Comparison of ENCODE assay signal across 1 cellular context in the genomic region with DNA sequence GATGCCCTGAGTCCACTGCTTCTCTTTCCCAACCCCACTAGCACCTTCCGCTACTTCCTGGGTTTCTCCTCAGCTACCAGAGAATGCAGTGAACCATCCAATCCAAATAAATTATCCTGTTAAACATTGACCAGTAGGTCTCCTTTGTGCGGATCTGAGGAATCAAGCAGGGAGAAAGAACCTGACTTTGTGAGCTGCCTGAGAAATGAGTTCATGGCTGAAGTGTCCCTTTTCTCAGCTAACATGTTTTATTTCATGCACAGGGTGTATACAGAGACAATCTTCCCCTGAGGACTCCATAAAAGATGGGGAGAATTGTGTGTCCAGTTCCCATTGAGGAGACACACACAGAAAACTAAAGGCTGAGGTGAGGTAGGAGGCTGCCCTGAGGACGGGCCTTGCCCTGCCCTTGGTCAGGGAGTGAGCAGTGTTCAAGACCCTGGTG.
TF ChIP-seq lines count a peak whose summit lies in the region.

No MANE protein-coding gene starts in this region.

TF ChIP-seq in K562, 482 proteins besides CTCF, POLR2A, EP300 and RAD21 (continued from another document):
- TF ChIP-seq, protein P1, sequence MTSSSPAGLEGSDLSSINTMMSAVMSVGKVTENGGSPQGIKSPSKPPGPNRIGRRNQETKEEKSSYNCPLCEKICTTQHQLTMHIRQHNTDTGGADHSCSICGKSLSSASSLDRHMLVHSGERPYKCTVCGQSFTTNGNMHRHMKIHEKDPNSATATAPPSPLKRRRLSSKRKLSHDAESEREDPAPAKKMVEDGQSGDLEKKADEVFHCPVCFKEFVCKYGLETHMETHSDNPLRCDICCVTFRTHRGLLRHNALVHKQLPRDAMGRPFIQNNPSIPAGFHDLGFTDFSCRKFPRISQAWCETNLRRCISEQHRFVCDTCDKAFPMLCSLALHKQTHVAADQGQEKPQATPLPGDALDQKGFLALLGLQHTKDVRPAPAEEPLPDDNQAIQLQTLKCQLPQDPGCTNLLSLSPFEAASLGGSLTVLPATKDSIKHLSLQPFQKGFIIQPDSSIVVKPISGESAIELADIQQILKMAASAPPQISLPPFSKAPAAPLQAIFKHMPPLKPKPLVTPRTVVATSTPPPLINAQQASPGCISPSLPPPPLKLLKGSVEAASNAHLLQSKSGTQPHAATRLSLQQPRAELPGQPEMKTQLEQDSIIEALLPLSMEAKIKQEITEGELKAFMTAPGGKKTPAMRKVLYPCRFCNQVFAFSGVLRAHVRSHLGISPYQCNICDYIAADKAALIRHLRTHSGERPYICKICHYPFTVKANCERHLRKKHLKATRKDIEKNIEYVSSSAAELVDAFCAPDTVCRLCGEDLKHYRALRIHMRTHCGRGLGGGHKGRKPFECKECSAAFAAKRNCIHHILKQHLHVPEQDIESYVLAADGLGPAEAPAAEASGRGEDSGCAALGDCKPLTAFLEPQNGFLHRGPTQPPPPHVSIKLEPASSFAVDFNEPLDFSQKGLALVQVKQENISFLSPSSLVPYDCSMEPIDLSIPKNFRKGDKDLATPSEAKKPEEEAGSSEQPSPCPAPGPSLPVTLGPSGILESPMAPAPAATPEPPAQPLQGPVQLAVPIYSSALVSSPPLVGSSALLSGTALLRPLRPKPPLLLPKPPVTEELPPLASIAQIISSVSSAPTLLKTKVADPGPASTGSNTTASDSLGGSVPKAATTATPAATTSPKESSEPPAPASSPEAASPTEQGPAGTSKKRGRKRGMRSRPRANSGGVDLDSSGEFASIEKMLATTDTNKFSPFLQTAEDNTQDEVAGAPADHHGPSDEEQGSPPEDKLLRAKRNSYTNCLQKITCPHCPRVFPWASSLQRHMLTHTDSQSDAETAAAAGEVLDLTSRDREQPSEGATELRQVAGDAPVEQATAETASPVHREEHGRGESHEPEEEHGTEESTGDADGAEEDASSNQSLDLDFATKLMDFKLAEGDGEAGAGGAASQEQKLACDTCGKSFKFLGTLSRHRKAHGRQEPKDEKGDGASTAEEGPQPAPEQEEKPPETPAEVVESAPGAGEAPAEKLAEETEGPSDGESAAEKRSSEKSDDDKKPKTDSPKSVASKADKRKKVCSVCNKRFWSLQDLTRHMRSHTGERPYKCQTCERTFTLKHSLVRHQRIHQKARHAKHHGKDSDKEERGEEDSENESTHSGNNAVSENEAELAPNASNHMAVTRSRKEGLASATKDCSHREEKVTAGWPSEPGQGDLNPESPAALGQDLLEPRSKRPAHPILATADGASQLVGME (CRISPR knock-in tag; IDR thresholded peaks at IDR 0.05): 0 out of 2 replicates have a peak, but pooled peaks have one; percentile 18
- TF ChIP-seq, protein P2, sequence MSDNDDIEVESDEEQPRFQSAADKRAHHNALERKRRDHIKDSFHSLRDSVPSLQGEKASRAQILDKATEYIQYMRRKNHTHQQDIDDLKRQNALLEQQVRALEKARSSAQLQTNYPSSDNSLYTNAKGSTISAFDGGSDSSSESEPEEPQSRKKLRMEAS (CRISPR knock-in tag; IDR thresholded peaks at IDR 0.05): no peak
- TF ChIP-seq ZNF277 (CRISPR knock-in tag; IDR thresholded peaks at IDR 0.05; ENCODE audit: borderline replicate concordance): 0 out of 2 replicates have a peak, but pooled peaks have one; percentile 49
- TF ChIP-seq NFXL1 (CRISPR knock-in tag; IDR thresholded peaks at IDR 0.05): peak; percentile 37; the same call in 1 of the 2 replicates
- no peak for TF ChIP-seq SRSF1 (IDR thresholded peaks at IDR 0.05; ENCODE audit: low read depth, low read length)
- TF ChIP-seq ZNF57 (CRISPR knock-in tag; IDR thresholded peaks at IDR 0.05): 0 out of 2 replicates have a peak, but pooled peaks have one; percentile 32
- TF ChIP-seq BCLAF1 (IDR thresholded peaks at IDR 0.05; ENCODE audit: borderline replicate concordance in 1 of 2, control insufficient read depth in 1 of 2, low read depth in 2 of 2, low read length in 1 of 2): no peak
